Comparison of ENCODE assay signal across 8 cellular contexts in genomic region chr3:53845881-53846133, GRCh38. TPM values are rescaled to one million over a fixed set of nuclear protein-coding genes. Genes with fewer than 3 reads are reported as not detected.
DNase-seq lines count a peak whose midpoint lies in the region; ATAC-seq, FAIRE-seq and TF ChIP-seq lines count a peak whose summit lies in the region.

No MANE protein-coding gene starts in this region.

- no peak; the same call in 2 of the 3 replicates for TF ChIP-seq CTCF in A549 (IDR thresholded peaks at IDR 0.05)

- H3K27ac Mint-ChIP-seq in central memory CD8-positive, alpha-beta T cell (ENCODE audit: low read depth), result no peak overlapping the region

- CTCF ChIA-PET in A549 (lab: Yijun Ruan, JAX), result interaction anchor here (0.6 to 1.1 kb wide), 3 partner anchors 11 to 112 kb away, joined by 3 to 4 read pairs (median 3); no protein-coding TSS in a partner anchor

- no peaks in the 10 kb centered on the region for H3K9me3 ChIP-seq in A549
- no peaks in the 10 kb centered on the region for H3K9me3 ChIP-seq in muscle layer of colon (ENCODE audit: low read length)

- H3K27ac ChIP-seq in A549, result peak overlapping the region; percentile 78 to 95
- H3K27ac ChIP-seq in muscle layer of colon (ENCODE audit: low read depth, low read length), result no peak overlapping the region

- peaks cover 2% of the 10 kb centered on the region for H3K36me3 Mint-ChIP-seq in central memory CD8-positive, alpha-beta T cell (ENCODE audit: insufficient read depth)

- peak overlapping the region; percentile 82 for H3K4me2 ChIP-seq in A549

- H3K27me3 Mint-ChIP-seq in central memory CD8-positive, alpha-beta T cell, result peaks cover 56% of the 10 kb centered on the region

- ATAC-seq in A549, result no peak; a peak in 2 of 6 replicates
- peak; percentile 8 for ATAC-seq in HG03135 (IDR thresholded peaks at IDR 0.05; ENCODE audit: unreplicated experiment)
- ATAC-seq in central memory CD8-positive, alpha-beta T cell (replicated peaks; ENCODE audit: extremely low read depth, poor library complexity, severe bottlenecking), result no peak

- no peak for FAIRE-seq in A549 (lab: Jason Lieb, UNC)

- in situ Hi-C loops in ACHN (cut with HindIII; ENCODE audit: low pct_ligation_motif_present, low pct_unique_long_range_greater_than_20kb, low sequenced_read_pairs), result no loop called here

- no peaks in the 10 kb centered on the region for H3K36me3 ChIP-seq in muscle layer of colon (ENCODE audit: insufficient read depth, low read length)

- DNase-seq in A549 (ENCODE audit: low read depth in 1 of 2, low spot score in 1 of 2) (no peak), ACHN (no peak), NCI-H774 (lab: John Stamatoyannopoulos, UW) (no peak), MV-4-11 (lab: John Stamatoyannopoulos, UW) (no peak)
- DNase-seq in central memory CD8-positive, alpha-beta T cell (ENCODE audit: low spot score in 2 of 2), result no peak
- no peak for DNase-seq in activated CD4-positive, alpha-beta T cell treated with anti-CD3 and anti-CD28 coated beads for 4 hours

- no peaks in the 10 kb centered on the region for H3K4me1 Mint-ChIP-seq in central memory CD8-positive, alpha-beta T cell

- peaks cover 9 to 18% of the 10 kb centered on the region in 2 donors for H3K27me3 ChIP-seq in muscle layer of colon (ENCODE audit: control insufficient read depth in 1 of 2, insufficient read depth in 2 of 2, low read length in 2 of 2)

- WGBS in A549 (ENCODE audit: missing lambda C conversion rate), result no CpG with 5 or more reads among the region's 34 CpGs

- TF ChIP-seq POLR2A in A549 (IDR thresholded peaks at IDR 0.05; ENCODE audit: low read length), result no peak

- no peak for TF ChIP-seq RAD21 in A549 (conservative IDR thresholded peaks at IDR 0.05 in 1 of 2, IDR thresholded peaks at IDR 0.05 in 1 of 2)

- H3K9me3 Mint-ChIP-seq in central memory CD8-positive, alpha-beta T cell, result no peaks in the 10 kb centered on the region

- POLR2A ChIA-PET in A549 (lab: Yijun Ruan, JAX), result no interaction called here

- no peak overlapping the region for H3K9ac ChIP-seq in muscle layer of colon (ENCODE audit: low read length)

- H3K4me3 ChIP-seq in A549, result peak overlapping the region; percentile 67
- H3K4me3 ChIP-seq in muscle layer of colon (ENCODE audit: low read depth in 1 of 2, low read length in 2 of 2), result peak overlapping the region; percentile 54 to 61

- TF ChIP-seq EP300 in A549 (IDR thresholded peaks at IDR 0.05), result no peak

- peak overlapping the region; percentile 36 for H3K4me3 Mint-ChIP-seq in central memory CD8-positive, alpha-beta T cell

- peaks cover 22% of the 10 kb centered on the region for H3K4me1 ChIP-seq in A549
- H3K4me1 ChIP-seq in muscle layer of colon (ENCODE audit: insufficient read depth, low read length), result no peaks in the 10 kb centered on the region

TF ChIP-seq in A549, 52 proteins besides CTCF, POLR2A, EP300 and RAD21:
- TF ChIP-seq SMC3 (IDR thresholded peaks at IDR 0.05) (no peak), FOXS1 (CRISPR knock-in tag; IDR thresholded peaks at IDR 0.05) (no peak), HDAC2 (IDR thresholded peaks at IDR 0.05) (no peak), POLR2AphosphoS2 (conservative IDR thresholded peaks at IDR 0.05; ENCODE audit: low read length) (no peak), KDM1A (IDR thresholded peaks at IDR 0.05; ENCODE audit: low read depth) (no peak), EHF (CRISPR knock-in tag; IDR thresholded peaks at IDR 0.05) (no peak), MAZ (IDR thresholded peaks at IDR 0.05; ENCODE audit: borderline replicate concordance, low read depth, low read length) (no peak), EHMT2 (IDR thresholded peaks at IDR 0.05; ENCODE audit: low read depth) (no peak), ZNF302 (CRISPR knock-in tag; IDR thresholded peaks at IDR 0.05) (no peak)
- TF ChIP-seq, protein P1, sequence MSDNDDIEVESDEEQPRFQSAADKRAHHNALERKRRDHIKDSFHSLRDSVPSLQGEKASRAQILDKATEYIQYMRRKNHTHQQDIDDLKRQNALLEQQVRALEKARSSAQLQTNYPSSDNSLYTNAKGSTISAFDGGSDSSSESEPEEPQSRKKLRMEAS (IDR thresholded peaks at IDR 0.05), result no peak
- TF ChIP-seq, protein P2, sequence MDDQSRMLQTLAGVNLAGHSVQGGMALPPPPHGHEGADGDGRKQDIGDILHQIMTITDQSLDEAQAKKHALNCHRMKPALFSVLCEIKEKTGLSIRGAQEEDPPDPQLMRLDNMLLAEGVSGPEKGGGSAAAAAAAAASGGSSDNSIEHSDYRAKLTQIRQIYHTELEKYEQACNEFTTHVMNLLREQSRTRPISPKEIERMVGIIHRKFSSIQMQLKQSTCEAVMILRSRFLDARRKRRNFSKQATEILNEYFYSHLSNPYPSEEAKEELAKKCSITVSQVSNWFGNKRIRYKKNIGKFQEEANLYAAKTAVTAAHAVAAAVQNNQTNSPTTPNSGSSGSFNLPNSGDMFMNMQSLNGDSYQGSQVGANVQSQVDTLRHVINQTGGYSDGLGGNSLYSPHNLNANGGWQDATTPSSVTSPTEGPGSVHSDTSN (IDR thresholded peaks at IDR 0.05), result no peak
TF ChIP-seq in A549: peak in this region for 0.

RNA-seq across cellular contexts. Expression of gene CHDH, which starts 0.4 kb away (rescaled TPM):
- 1.1 and 2.0 TPM in 2 replicates for polyA plus RNA-seq in A549 (2011; rRNA removed)
- 1.1 and 1.4 TPM in 2 replicates for polyA plus RNA-seq in A549 (2012; cell fraction: cytosol; rRNA removed)
- polyA plus RNA-seq in A549 (2012; cell fraction: nucleus; rRNA removed), result 5.3 TPM in 2 replicates
- 2.1 to 3.3 TPM (median 2.8 TPM) in 3 replicates for polyA plus RNA-seq in A549 (2017; fragmentation: RNase III; extraction: RNeasy Plus Mini Kit Qiagen cat#74134 plus additional on column Dnase treatment)
- polyA minus RNA-seq in A549 (2011; rRNA and poly(A)+ RNA removed), result 1.4 and 1.7 TPM in 2 replicates

RNA-seq across cellular contexts. Expression of gene IL17RB, which starts 0.6 kb away (rescaled TPM):
- 2.2 and 2.9 TPM in 2 replicates for polyA plus RNA-seq in A549 (2011; rRNA removed)
- 1.2 and 1.3 TPM in 2 replicates for polyA plus RNA-seq in A549 (2012; cell fraction: cytosol; rRNA removed)
- 2.3 and 3.5 TPM in 2 replicates for polyA plus RNA-seq in A549 (2012; cell fraction: nucleus; rRNA removed)
- polyA plus RNA-seq in A549 (2017; fragmentation: RNase III; extraction: RNeasy Plus Mini Kit Qiagen cat#74134 plus additional on column Dnase treatment), result 1.7 to 2.3 TPM (median 1.9 TPM) in 3 replicates
- polyA minus RNA-seq in A549 (2011; rRNA and poly(A)+ RNA removed), result 0.78 and 0.99 TPM in 2 replicates

RNA-seq across cellular contexts. Expression of gene ACTR8, which starts 36.1 kb away (rescaled TPM):
- polyA plus RNA-seq in A549 (2011; rRNA removed), result 18.0 and 19.4 TPM in 2 replicates
- 6.7 and 7.6 TPM in 2 replicates for polyA plus RNA-seq in A549 (2012; cell fraction: cytosol; rRNA removed)
- polyA plus RNA-seq in A549 (2012; cell fraction: nucleus; rRNA removed), result 5.9 and 9.2 TPM in 2 replicates
- polyA plus RNA-seq in A549 (2017; fragmentation: RNase III; extraction: RNeasy Plus Mini Kit Qiagen cat#74134 plus additional on column Dnase treatment), result 12.5 to 14.1 TPM (median 12.8 TPM) in 3 replicates
- 14.2 and 17.1 TPM in 2 replicates for polyA minus RNA-seq in A549 (2011; rRNA and poly(A)+ RNA removed)

RNA-seq across cellular contexts. Expression of gene SELENOK, which starts 45.9 kb away (rescaled TPM):
- polyA plus RNA-seq in A549 (2011; rRNA removed) (46.6 and 54.3 TPM in 2 replicates), A549 (2017; fragmentation: RNase III; extraction: RNeasy Plus Mini Kit Qiagen cat#74134 plus additional on column Dnase treatment) (43.2 to 44.3 TPM (median 43.2 TPM) in 3 replicates)
- 14.5 and 15.6 TPM in 2 replicates for polyA plus RNA-seq in A549 (2012; cell fraction: cytosol; rRNA removed)
- polyA plus RNA-seq in A549 (2012; cell fraction: nucleus; rRNA removed), result 2.7 and 4.3 TPM in 2 replicates
- 8.9 and 9.5 TPM in 2 replicates for polyA minus RNA-seq in A549 (2011; rRNA and poly(A)+ RNA removed)
